In the genomic region with DNA sequence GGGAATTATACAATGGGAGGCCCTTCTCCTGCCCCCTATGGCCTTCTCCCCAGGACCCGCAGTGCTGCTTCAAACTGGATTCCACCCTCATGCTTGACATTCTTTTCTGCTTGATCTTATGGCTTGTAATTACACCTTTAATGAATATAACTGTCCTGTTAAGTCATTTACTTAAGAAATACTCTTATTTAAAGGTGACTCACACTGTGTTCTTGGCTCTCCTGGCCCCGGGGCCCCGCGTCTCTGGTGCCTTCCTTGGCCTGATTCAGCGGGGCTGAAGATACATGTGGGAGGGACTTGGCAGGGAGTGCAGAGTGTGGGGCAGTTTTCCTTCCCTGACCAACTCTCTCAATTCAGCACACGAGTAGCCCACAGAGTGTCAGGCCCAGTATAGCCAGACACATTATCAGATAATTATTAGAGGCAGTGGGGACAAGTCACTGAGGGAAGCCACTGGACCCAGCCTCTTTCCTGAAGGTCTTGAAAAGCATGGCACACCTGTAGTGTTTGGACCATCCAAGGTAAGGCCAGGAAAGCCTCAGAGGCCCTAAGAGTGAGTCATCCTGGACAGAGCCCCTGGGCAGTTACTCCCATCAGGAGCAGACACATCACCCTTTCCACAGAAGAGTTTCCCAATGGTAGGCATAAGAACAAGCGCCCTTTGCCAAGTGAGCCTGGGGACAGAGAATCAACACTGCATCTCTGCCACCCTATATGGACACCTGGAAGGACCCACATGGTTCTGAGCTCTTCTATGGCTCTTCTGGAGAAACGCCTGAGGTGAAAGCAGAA, we compare ENCODE assay signal across 9 cellular contexts.
DNase-seq lines count a peak whose midpoint lies in the region; ATAC-seq and TF ChIP-seq lines count a peak whose summit lies in the region.
"Had no signal": no experiment of that assay in that cellular context is flagged by ENCODE, and none has a peak within 500 bp of the region (broad histone marks: within the 10 kb centered on the region; RNA-seq: fewer than 3 reads in every experiment).

No MANE protein-coding gene starts in this region.

- peak overlapping the region in 1 of 4 donors; percentile 30 for H3K27ac ChIP-seq in upper lobe of left lung

- ATAC-seq in upper lobe of left lung (ENCODE audit: low FRiP score in 2 of 2) (peak; percentile 17 to 81), GM21360 (IDR thresholded peaks at IDR 0.05; ENCODE audit: unreplicated experiment) (no peak)

- H3K36me3 ChIP-seq in upper lobe of left lung, result peaks cover 0 to 14% (median 6%) of the 10 kb centered on the region in 4 donors

- TF ChIP-seq POLR2A in upper lobe of left lung (IDR thresholded peaks at IDR 0.05), result no peak

- no peak overlapping the region for H3K4me3 ChIP-seq in upper lobe of left lung

- H3K27me3 ChIP-seq in upper lobe of left lung, result no peaks in the 10 kb centered on the region

- 74 to 77% methylated on average over 7 to 8 of the region's 8 CpGs for WGBS in upper lobe of left lung, 2 donors

- DNase-seq in HS-5 (ENCODE audit: low read depth), result peak; percentile 45
- DNase-seq in astrocyte of the hippocampus (ENCODE audit: low read depth, low spot score), result peak; percentile 83
- DNase-seq in kidney glomerular epithelial cell (lab: John Stamatoyannopoulos, UW), result peak; percentile 79
- peak; percentile 40 to 66 for DNase-seq in upper lobe of left lung
- no peak for DNase-seq in stimulated activated CD4-positive, alpha-beta T cell treated with anti-CD3 and anti-CD28 coated beads, Interleukin-2, amount 100 ng/mL, for 48 hours
- no peak for DNase-seq in ecto neural progenitor cell (ENCODE audit: low spot score)
- DNase-seq: cortex of kidney, T-helper 9 cell had no signal

- TF ChIP-seq CTCF in upper lobe of left lung (IDR thresholded peaks at IDR 0.05), result no peak

- peaks cover 0 to 12% (median 3%) of the 10 kb centered on the region in 4 donors for H3K4me1 ChIP-seq in upper lobe of left lung

- no peaks in the 10 kb centered on the region for H3K9me3 ChIP-seq in upper lobe of left lung

- no peak for TF ChIP-seq EP300 in upper lobe of left lung (IDR thresholded peaks at IDR 0.05)

Comparison
In these comparisons a context has a peak if more than half of its experiments do, and no peak if none do; other contexts are left out.
1. DNase-seq: peak in HS-5 (single experiment), astrocyte of the hippocampus (single experiment), kidney glomerular epithelial cell (single experiment) and upper lobe of left lung (2 of 2); none in stimulated activated CD4-positive, alpha-beta T cell treated with anti-CD3 and anti-CD28 coated beads, Interleukin-2, amount 100 ng/mL, for 48 hours (0 of 2) and ecto neural progenitor cell (single experiment).